ENCODE assay signal across 4 cellular contexts in the genomic region with DNA sequence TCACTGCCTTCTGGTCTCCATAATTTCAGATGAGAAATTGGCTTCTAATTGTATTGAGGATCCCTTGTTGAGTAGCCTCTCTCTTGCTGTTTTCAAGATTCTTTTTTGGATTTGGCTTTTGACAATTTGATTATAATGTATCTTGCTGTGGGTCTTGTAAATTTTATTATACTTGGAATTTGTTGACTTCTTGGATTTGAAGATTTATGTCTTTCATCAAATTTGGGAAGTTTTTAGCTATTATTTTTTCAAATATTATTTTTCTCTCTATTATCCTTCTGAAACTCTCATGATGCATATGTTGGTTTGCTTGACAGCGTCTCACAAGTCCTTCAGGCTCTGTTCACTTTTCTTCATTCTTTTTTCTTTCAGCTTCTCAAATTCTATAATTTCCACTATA.
"Had no signal": no experiment of that assay in that cellular context is flagged by ENCODE, and none has a peak within 500 bp of the region (broad histone marks: within the 10 kb centered on the region; RNA-seq: fewer than 3 reads in every experiment).

No MANE protein-coding gene starts in this region.

- H3K27ac ChIP-seq: HL-60, KMS-11 had no signal

- H3K4me3 ChIP-seq: K562 had no signal

- ATAC-seq: HepG2, K562 had no signal
